ENCODE assay signal across 14 cellular contexts in the genomic region with DNA sequence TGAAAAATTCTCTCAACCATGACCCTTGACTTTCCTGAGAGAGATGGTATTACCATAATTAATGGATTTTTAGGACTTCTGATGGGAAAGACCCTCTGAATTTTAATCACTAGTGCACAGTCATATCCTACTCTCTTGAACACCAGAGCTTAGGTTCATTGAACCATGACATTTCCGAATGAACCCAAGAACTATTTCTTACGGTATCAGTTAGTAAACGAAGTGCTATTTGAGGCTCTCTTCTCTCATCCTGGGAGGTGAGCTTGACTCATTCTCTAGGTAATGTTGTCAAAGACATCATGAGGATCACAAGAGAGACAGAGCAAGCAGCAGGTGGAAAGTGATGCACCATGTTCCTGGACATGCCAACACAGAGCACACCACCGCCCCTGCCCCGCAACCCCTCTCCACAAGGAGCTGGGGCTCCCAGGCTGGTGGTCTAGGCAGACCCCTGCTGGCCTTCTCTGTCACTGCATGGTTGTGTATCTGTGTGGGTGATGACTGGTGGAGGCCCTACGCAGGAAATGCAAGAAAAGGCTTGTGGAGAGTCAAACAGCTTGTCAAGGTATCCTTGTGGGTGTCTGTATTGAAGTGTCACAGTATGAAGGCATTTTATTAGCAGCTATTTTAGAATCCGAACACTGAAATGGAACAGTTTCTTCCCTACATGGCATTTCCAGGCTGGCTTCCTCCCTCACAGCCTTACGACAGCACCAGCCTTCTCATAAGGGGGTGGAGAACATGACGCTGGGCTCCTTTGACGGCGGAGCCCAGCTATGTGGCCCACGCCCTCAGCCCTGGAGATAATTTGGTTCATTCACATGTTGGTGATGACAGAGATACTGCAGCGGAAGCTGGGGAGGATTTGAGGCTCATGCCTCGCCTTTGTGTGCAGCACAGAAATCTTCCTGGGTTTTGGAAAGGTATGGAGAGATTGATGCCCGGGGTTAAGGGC.
DNase-seq lines count a peak whose midpoint lies in the region; ATAC-seq and TF ChIP-seq lines count a peak whose summit lies in the region.
"Had no signal": no experiment of that assay in that cellular context is flagged by ENCODE, and none has a peak within 500 bp of the region (broad histone marks: within the 10 kb centered on the region; RNA-seq: fewer than 3 reads in every experiment).

No MANE protein-coding gene starts in this region.

- H3K4me1 ChIP-seq in breast epithelium = no peaks in the 10 kb centered on the region
- H3K4me1 ChIP-seq in iPS DF 6.9 (ENCODE audit: control insufficient read depth, insufficient read depth, low read length) = no peaks in the 10 kb centered on the region
- H3K4me1 ChIP-seq in PC-3 (ENCODE audit: insufficient read depth, low read length) = no peaks in the 10 kb centered on the region

- H3K79me2 ChIP-seq in PC-3 (ENCODE audit: low read length) = no peaks in the 10 kb centered on the region

- H3K27ac Mint-ChIP-seq in MCF 10A (ENCODE audit: low read depth, unreplicated experiment) (no peak overlapping the region), type B pancreatic cell (no peak overlapping the region), Calu3 (ENCODE audit: unreplicated experiment) (no peak overlapping the region)
- H3K27ac Mint-ChIP-seq: T-cell had no signal

- BruUV-seq in MCF 10A (replicated peaks; lab: Mats Ljungman, UMichigan) (no TSS peak), PC-3 (replicated peaks; lab: Mats Ljungman, UMichigan) (no TSS peak), Calu3 (replicated peaks; lab: Mats Ljungman, UMichigan) (no TSS peak)

- TF ChIP-seq CTCF in breast epithelium (IDR thresholded peaks at IDR 0.05) (no peak), MCF 10A (IDR thresholded peaks at IDR 0.05; ENCODE audit: unreplicated experiment) (no peak), WERI-Rb-1 (IDR thresholded peaks at IDR 0.05; ENCODE audit: low read depth, low read length) (peak; percentile 39), type B pancreatic cell (conservative IDR thresholded peaks at IDR 0.05) (peak; percentile 68), PC-3 (conservative IDR thresholded peaks at IDR 0.05; ENCODE audit: low read depth, low read length) (no peak), Calu3 (IDR thresholded peaks at IDR 0.05; ENCODE audit: unreplicated experiment) (no peak)

- H3K9me3 Mint-ChIP-seq in MCF 10A (ENCODE audit: unreplicated experiment) = no peaks in the 10 kb centered on the region
- no peaks in the 10 kb centered on the region for H3K9me3 Mint-ChIP-seq in type B pancreatic cell
- peaks cover 4% of the 10 kb centered on the region for H3K9me3 Mint-ChIP-seq in Calu3 (ENCODE audit: low read depth, unreplicated experiment)
- H3K9me3 Mint-ChIP-seq: T-cell had no signal

- H3K27me3 ChIP-seq in breast epithelium (no peaks in the 10 kb centered on the region), WERI-Rb-1 (ENCODE audit: insufficient read depth, low read depth, severe bottlenecking) (peaks cover 72% of the 10 kb centered on the region), iPS DF 6.9 (ENCODE audit: control insufficient read depth, insufficient read depth, low read length) (no peaks in the 10 kb centered on the region), PC-3 (ENCODE audit: low read length) (no peaks in the 10 kb centered on the region)

- H4K20me1 ChIP-seq in PC-3 (ENCODE audit: low read length) = no peaks in the 10 kb centered on the region

- H3K9ac ChIP-seq in PC-3 (ENCODE audit: low read length) = no peak overlapping the region

- DNase-seq in breast epithelium (ENCODE audit: low spot score in 2 of 2) = no peak
- no peak for DNase-seq in MCF 10A (ENCODE audit: unreplicated experiment)
- DNase-seq in WERI-Rb-1 = peak; percentile 18
- peak; percentile 37 for DNase-seq in iPS DF 6.9 (ENCODE audit: low read depth, low spot score)
- DNase-seq in type B pancreatic cell (ENCODE audit: extremely low spot score, unreplicated experiment) = no peak
- DNase-seq in PC-3 = no peak
- DNase-seq in Calu3 = no peak
- DNase-seq: activated CD4-positive, alpha-beta T cell treated with anti-CD3 and anti-CD28 coated beads for 48 hours; DMS79 treated with DMSO at 0.1 percent for 48 hours; esophagus squamous epithelium; naive B cell; NCI-H1436; T-cell had no signal

- ATAC-seq in GM18861 (IDR thresholded peaks at IDR 0.05; ENCODE audit: unreplicated experiment) (no peak), PC-3 (no peak)
- ATAC-seq: T-cell had no signal

- no CpG with 5 or more reads among the region's 15 CpGs for WGBS in iPS DF 6.9 (ENCODE audit: insufficient coverage, insufficient read length)

- H3K4me1 Mint-ChIP-seq in MCF 10A (ENCODE audit: insufficient read depth, unreplicated experiment) (peaks cover 28% of the 10 kb centered on the region), type B pancreatic cell (ENCODE audit: unreplicated experiment) (no peaks in the 10 kb centered on the region), Calu3 (ENCODE audit: low read depth, unreplicated experiment) (peaks cover 21% of the 10 kb centered on the region)
- H3K4me1 Mint-ChIP-seq: naive B cell, T-cell had no signal

- H3K9me3 ChIP-seq in breast epithelium (no peaks in the 10 kb centered on the region), WERI-Rb-1 (ENCODE audit: severe bottlenecking) (no peaks in the 10 kb centered on the region), iPS DF 6.9 (ENCODE audit: control insufficient read depth, insufficient read depth, low read length) (no peaks in the 10 kb centered on the region), PC-3 (ENCODE audit: low read length) (no peaks in the 10 kb centered on the region)
- H3K9me3 ChIP-seq: esophagus squamous epithelium had no signal

- H3K4me3 Mint-ChIP-seq in MCF 10A (ENCODE audit: unreplicated experiment) = no peak overlapping the region
- no peak overlapping the region for H3K4me3 Mint-ChIP-seq in type B pancreatic cell
- H3K4me3 Mint-ChIP-seq in Calu3 (ENCODE audit: low read depth, unreplicated experiment) = no peak overlapping the region
- H3K4me3 Mint-ChIP-seq: naive B cell, T-cell had no signal

- no peak for TF ChIP-seq POLR2A in breast epithelium (IDR thresholded peaks at IDR 0.05)

- CTCF ChIA-PET in MCF 10A (lab: Yijun Ruan, JAX) (interaction anchor here (0.6 to 2.2 kb wide), 6 partner anchors 13 to 364 kb away, joined by 3 to 7 read pairs (median 4); no protein-coding TSS in a partner anchor), PC-3 (lab: Charles Lee) (no interaction called here), Calu3 (lab: Charles Lee) (no interaction called here)

- POLR2A ChIA-PET in MCF 10A (lab: Yijun Ruan, JAX) = interaction anchor here (0.6 to 0.7 kb wide), 2 partner anchors 233 to 292 kb away, joined by 3 to 4 read pairs; no protein-coding TSS in a partner anchor
- POLR2A ChIA-PET in PC-3 (lab: Charles Lee; ENCODE audit: unreplicated experiment) = no interaction called here

- H3K36me3 Mint-ChIP-seq in MCF 10A (ENCODE audit: insufficient read depth, unreplicated experiment) (no peaks in the 10 kb centered on the region), type B pancreatic cell (no peaks in the 10 kb centered on the region), Calu3 (ENCODE audit: insufficient read depth, unreplicated experiment) (no peaks in the 10 kb centered on the region)
- H3K36me3 Mint-ChIP-seq: naive B cell, T-cell had no signal

- no peak overlapping the region for H3K4me2 ChIP-seq in PC-3 (ENCODE audit: low read length)

- no peak overlapping the region for H2AFZ ChIP-seq in PC-3 (ENCODE audit: low read length)

- H3K9me2 ChIP-seq in PC-3 (replicated peaks; ENCODE audit: low read length) = no peaks in the 10 kb centered on the region

- intact Hi-C loops in breast epithelium (cut with DNase I; ENCODE audit: low total_unique reads) = no loop called here
- intact Hi-C loops in MCF 10A (cut with micrococcal nuclease) = no loop called here
- intact Hi-C loops in PC-3 (cut with micrococcal nuclease) = no loop called here
- intact Hi-C loops in Calu3 (cut with micrococcal nuclease; ENCODE audit: unreplicated experiment) = no loop called here

- H3F3A ChIP-seq in PC-3 (ENCODE audit: low read length, unreplicated experiment) = no peaks in the 10 kb centered on the region

- H3K4me3 ChIP-seq in breast epithelium (no peak overlapping the region), WERI-Rb-1 (ENCODE audit: low read depth, low read length) (no peak overlapping the region), iPS DF 6.9 (ENCODE audit: low read length) (no peak overlapping the region), PC-3 (ENCODE audit: low read length) (no peak overlapping the region)
- H3K4me3 ChIP-seq: esophagus squamous epithelium had no signal

- H3K27me3 Mint-ChIP-seq in MCF 10A (ENCODE audit: insufficient read depth, unreplicated experiment) = no peaks in the 10 kb centered on the region
- peaks cover 4% of the 10 kb centered on the region for H3K27me3 Mint-ChIP-seq in type B pancreatic cell
- no peaks in the 10 kb centered on the region for H3K27me3 Mint-ChIP-seq in Calu3 (ENCODE audit: unreplicated experiment)

- H3K36me3 ChIP-seq in breast epithelium (no peaks in the 10 kb centered on the region), WERI-Rb-1 (no peaks in the 10 kb centered on the region), iPS DF 6.9 (ENCODE audit: control insufficient read depth, insufficient read depth, low read length) (no peaks in the 10 kb centered on the region), PC-3 (ENCODE audit: low read depth, low read length) (no peaks in the 10 kb centered on the region)
- H3K36me3 ChIP-seq: esophagus squamous epithelium had no signal

- H3K27ac ChIP-seq in breast epithelium (peak overlapping the region; percentile 37 to 63), WERI-Rb-1 (no peak overlapping the region), iPS DF 6.9 (ENCODE audit: low read length) (no peak overlapping the region), PC-3 (ENCODE audit: low read length) (no peak overlapping the region)
- H3K27ac ChIP-seq: esophagus squamous epithelium had no signal

Comparison
In these comparisons a context has a peak if more than half of its experiments do, and no peak if none do; other contexts are left out.
1. DNase-seq: peak in WERI-Rb-1 (single experiment) and iPS DF 6.9 (single experiment); none in breast epithelium (0 of 2), MCF 10A (single experiment), type B pancreatic cell (single experiment), PC-3 (single experiment) and Calu3 (single experiment).
2. H3K27ac ChIP-seq: peak in breast epithelium (2 of 2); none in WERI-Rb-1 (single experiment), iPS DF 6.9 (single experiment) and PC-3 (single experiment).
3. CTCF ChIP-seq: peak in WERI-Rb-1 (single experiment) and type B pancreatic cell (single experiment); none in breast epithelium (0 of 3), MCF 10A (single experiment), PC-3 (single experiment) and Calu3 (single experiment).